In genomic region chr17:28898261-28898955, GRCh38 we compare ENCODE assay signal across 10 cellular contexts. TPM values are rescaled to one million over a fixed set of nuclear protein-coding genes. Genes with fewer than 3 reads are reported as not detected.
DNase-seq lines count a peak whose midpoint lies in the region; ATAC-seq and TF ChIP-seq lines count a peak whose summit lies in the region.
"Had no signal": no experiment of that assay in that cellular context is flagged by ENCODE, and none has a peak within 500 bp of the region (broad histone marks: within the 10 kb centered on the region; RNA-seq: fewer than 3 reads in every experiment).

No MANE protein-coding gene starts in this region.

- H3K27me3 ChIP-seq in muscle layer of duodenum (ENCODE audit: low read depth, low read length) = no peaks in the 10 kb centered on the region
- H3K27me3 ChIP-seq: brain microvascular endothelial cell, ovary had no signal

- peak overlapping the region; percentile 87 for H3K27ac ChIP-seq in muscle layer of duodenum (ENCODE audit: low read length)
- H3K27ac ChIP-seq: brain microvascular endothelial cell had no signal

- H3K4me1 ChIP-seq in muscle layer of duodenum (ENCODE audit: control insufficient read depth in 1 of 2, insufficient read depth in 2 of 2, low read length in 2 of 2) = peaks cover 15 to 32% of the 10 kb centered on the region in 2 donors

- H3K36me3 ChIP-seq in muscle layer of duodenum (ENCODE audit: control insufficient read depth in 1 of 2, insufficient read depth in 2 of 2, low read length in 2 of 2) = no peaks in the 10 kb centered on the region
- H3K36me3 ChIP-seq: brain microvascular endothelial cell, ovary had no signal

- peak overlapping the region; percentile 93 for H3K27ac Mint-ChIP-seq in stimulated activated naive CD8-positive, alpha-beta T cell treated with anti-CD3 and anti-CD28 coated beads, Interleukin-15, Interleukin-2, amounts not matched to agents 100 ng/mL and 50 ng/mL, for 24 hours
- peak overlapping the region; percentile 94 to 98 (median 95) for H3K27ac Mint-ChIP-seq in brain

- no peaks in the 10 kb centered on the region for H3K9me3 ChIP-seq in muscle layer of duodenum (ENCODE audit: control insufficient read depth in 1 of 2, low read length in 2 of 2)
- H3K9me3 ChIP-seq: ovary had no signal

- no peaks in the 10 kb centered on the region for H3K27me3 Mint-ChIP-seq in stimulated activated naive CD8-positive, alpha-beta T cell treated with anti-CD3 and anti-CD28 coated beads, Interleukin-15, Interleukin-2, amounts not matched to agents 100 ng/mL and 50 ng/mL, for 24 hours
- peaks cover 8% of the 10 kb centered on the region for H3K27me3 Mint-ChIP-seq in brain

- peaks cover 24% of the 10 kb centered on the region for H3K36me3 Mint-ChIP-seq in stimulated activated naive CD8-positive, alpha-beta T cell treated with anti-CD3 and anti-CD28 coated beads, Interleukin-15, Interleukin-2, amounts not matched to agents 100 ng/mL and 50 ng/mL, for 24 hours (ENCODE audit: low read depth)
- H3K36me3 Mint-ChIP-seq in brain = peaks cover 18% of the 10 kb centered on the region

- H3K4me3 ChIP-seq in muscle layer of duodenum (ENCODE audit: low read depth in 1 of 2, low read length in 2 of 2) = peak overlapping the region; percentile 71 to 90

- H3K9me3 Mint-ChIP-seq in stimulated activated naive CD8-positive, alpha-beta T cell treated with anti-CD3 and anti-CD28 coated beads, Interleukin-15, Interleukin-2, amounts not matched to agents 100 ng/mL and 50 ng/mL, for 24 hours = no peaks in the 10 kb centered on the region
- peaks cover 0 to 3% (median 0%) of the 10 kb centered on the region in 5 experiments for H3K9me3 Mint-ChIP-seq in brain

- H3K4me1 Mint-ChIP-seq in stimulated activated naive CD8-positive, alpha-beta T cell treated with anti-CD3 and anti-CD28 coated beads, Interleukin-15, Interleukin-2, amounts not matched to agents 100 ng/mL and 50 ng/mL, for 24 hours (ENCODE audit: low read depth) = peaks cover 59% of the 10 kb centered on the region
- peaks cover 54% of the 10 kb centered on the region for H3K4me1 Mint-ChIP-seq in brain

- ATAC-seq in stimulated activated naive CD8-positive, alpha-beta T cell treated with anti-CD3 and anti-CD28 coated beads, Interleukin-15, Interleukin-2, amounts not matched to agents 100 U/mL and 50 U/mL, for 24 hours = no peak
- no peak for ATAC-seq in GM19035 (IDR thresholded peaks at IDR 0.05; ENCODE audit: unreplicated experiment)
- no peak for ATAC-seq in GM21528 (IDR thresholded peaks at IDR 0.05; ENCODE audit: low FRiP score, unreplicated experiment)

- no peak for DNase-seq in stimulated activated naive CD8-positive, alpha-beta T cell treated with anti-CD3 and anti-CD28 coated beads, Interleukin-15, Interleukin-2, amounts not matched to agents 100 U/mL and 50 U/mL, for 24 hours
- DNase-seq in NCI-H2107 treated with DMSO at 0.1 percent for 48 hours (lab: John Stamatoyannopoulos, UW; ENCODE audit: unreplicated experiment) (no peak), superior temporal gyrus (ENCODE audit: extremely low spot score) (no peak)
- DNase-seq: brain microvascular endothelial cell had no signal

- peak overlapping the region; percentile 91 for H3K4me3 Mint-ChIP-seq in stimulated activated naive CD8-positive, alpha-beta T cell treated with anti-CD3 and anti-CD28 coated beads, Interleukin-15, Interleukin-2, amounts not matched to agents 100 ng/mL and 50 ng/mL, for 24 hours
- H3K4me3 Mint-ChIP-seq in brain = peak overlapping the region; percentile 89 to 96 (median 94)

- TF ChIP-seq CTCF in brain (conservative IDR thresholded peaks at IDR 0.05) = no peak

RNA-seq across cellular contexts. Expression of gene FLOT2, which starts 0.9 kb away (rescaled TPM):
- polyA plus RNA-seq in brain (ENCODE audit: insufficient read depth, low read depth, low replicate concordance) = 183 TPM

RNA-seq across cellular contexts. Expression of gene DHRS13, which starts 4.5 kb away (rescaled TPM):
- 34.5 TPM for polyA plus RNA-seq in brain (ENCODE audit: insufficient read depth, low read depth, low replicate concordance)

RNA-seq across cellular contexts. Expression of gene ERAL1, which starts 43.6 kb away (rescaled TPM):
- polyA plus RNA-seq in brain (ENCODE audit: insufficient read depth, low read depth, low replicate concordance) = 91.1 TPM

RNA-seq across cellular contexts. Expression of gene PHF12, which starts 52.9 kb away (rescaled TPM):
- polyA plus RNA-seq in brain (ENCODE audit: insufficient read depth, low read depth, low replicate concordance) = 43.1 TPM

RNA-seq across cellular contexts. Expression of gene FAM222B, which starts 55.8 kb away (rescaled TPM):
- 32.3 TPM for polyA plus RNA-seq in brain (ENCODE audit: insufficient read depth, low read depth, low replicate concordance)
